ENCODE assay signal across 1 cellular context in genomic region chr12:116882742-116883141, GRCh38.
TF ChIP-seq lines count a peak whose summit lies in the region.

No MANE protein-coding gene starts in this region.

TF ChIP-seq in WTC11, 78 proteins besides CTCF, POLR2A, EP300 and RAD21 (continued from another document):
- TF ChIP-seq MLX (CRISPR knock-in tag; IDR thresholded peaks at IDR 0.05) (no peak), EMX1 (CRISPR knock-in tag; IDR thresholded peaks at IDR 0.05) (no peak), ETV6 (CRISPR knock-in tag; IDR thresholded peaks at IDR 0.05) (no peak), FOXP1 (CRISPR knock-in tag; IDR thresholded peaks at IDR 0.05; ENCODE audit: borderline replicate concordance) (no peak), ERG (CRISPR knock-in tag; IDR thresholded peaks at IDR 0.05) (no peak), NFATC4 (CRISPR knock-in tag; IDR thresholded peaks at IDR 0.05) (no peak), CDX4 (CRISPR knock-in tag; IDR thresholded peaks at IDR 0.05; ENCODE audit: borderline replicate concordance) (no peak), ZNF416 (CRISPR knock-in tag; IDR thresholded peaks at IDR 0.05) (no peak), IRF2 (CRISPR knock-in tag; IDR thresholded peaks at IDR 0.05; ENCODE audit: borderline replicate concordance, low read depth) (no peak), TCF7 (CRISPR knock-in tag; IDR thresholded peaks at IDR 0.05; ENCODE audit: low read depth) (no peak), HMGA2 (CRISPR knock-in tag; IDR thresholded peaks at IDR 0.05) (no peak), ZBTB43 (CRISPR knock-in tag; IDR thresholded peaks at IDR 0.05) (no peak)
